Comparison of ENCODE assay signal across 8 cellular contexts in genomic region chr2:24123212-24124002, GRCh38. TPM values are rescaled to one million over a fixed set of nuclear protein-coding genes. Genes with fewer than 3 reads are reported as not detected.
DNase-seq lines count a peak whose midpoint lies in the region; TF ChIP-seq lines count a peak whose summit lies in the region.

TSS of gene FAM228B (plus strand) at chr2:24123469. CDS start at chr2:24124362, 893 bp downstream.
TSS of gene PFN4 (minus strand) at chr2:24123334. CDS start at chr2:24122535, 799 bp downstream.

- H3K56ac ChIP-seq in H9 (ENCODE audit: insufficient read length, low read depth, low read length) = no peak within 1 kb of the TSS

- peak within 1 kb of the TSS; percentile 63 for H3K4me2 ChIP-seq in H9 (ENCODE audit: insufficient read depth, insufficient read length, low read length)

- H3K27me3 Mint-ChIP-seq in H9 (ENCODE audit: low read depth) (no peaks in the 10 kb centered on the region; the same call in 1 of the 2 replicates), glutamatergic neuron (ENCODE audit: unreplicated experiment) (peaks cover 3% of the 10 kb centered on the region), osteocyte (ENCODE audit: unreplicated experiment) (no peaks in the 10 kb centered on the region)
- no peaks in the 10 kb centered on the region for H3K27me3 Mint-ChIP-seq in activated naive CD4-positive, alpha-beta T cell treated with anti-CD3 and anti-CD28 coated beads, Interleukin-2, amount 50 U/mL, for 24 hours

- H3K9me3 Mint-ChIP-seq in H9 (no peaks in the 10 kb centered on the region; a peak in 1 of 5 replicates), glutamatergic neuron (ENCODE audit: unreplicated experiment) (peaks cover 5% of the 10 kb centered on the region), osteocyte (ENCODE audit: unreplicated experiment) (no peaks in the 10 kb centered on the region)
- no peaks in the 10 kb centered on the region for H3K9me3 Mint-ChIP-seq in activated naive CD4-positive, alpha-beta T cell treated with anti-CD3 and anti-CD28 coated beads, Interleukin-2, amount 50 U/mL, for 24 hours

- no peak within 1 kb of the TSS for H2AFZ ChIP-seq in H9 (ENCODE audit: low read length)

- WGBS in H9 (ENCODE audit: extremely low coverage, insufficient read length, low lambda C conversion rate) = no CpG with 5 or more reads among the region's 104 CpGs

- H4K5ac ChIP-seq in H9 (ENCODE audit: insufficient read length, low read depth, low read length) = no peak within 1 kb of the TSS

- peak within 1 kb of the TSS; percentile 79 for H3K14ac ChIP-seq in H9 (ENCODE audit: insufficient read depth, low read length)

- H3K36me3 Mint-ChIP-seq in H9 (ENCODE audit: insufficient read depth in 1 of 3, low read depth in 3 of 3) (no peaks in the 10 kb centered on the region; a peak in 2 of 7 replicates), glutamatergic neuron (ENCODE audit: unreplicated experiment) (no peaks in the 10 kb centered on the region), osteocyte (ENCODE audit: unreplicated experiment) (peaks cover 6% of the 10 kb centered on the region)
- H3K36me3 Mint-ChIP-seq in activated naive CD4-positive, alpha-beta T cell treated with anti-CD3 and anti-CD28 coated beads, Interleukin-2, amount 50 U/mL, for 24 hours = no peaks in the 10 kb centered on the region

- H3K79me1 ChIP-seq in H9 (ENCODE audit: insufficient read depth, low read depth, low read length, poor library complexity, severe bottlenecking) = no peaks in the 10 kb centered on the region

- H3K27ac ChIP-seq in H9 (ENCODE audit: insufficient read length, low read depth, low read length) (no peak within 1 kb of the TSS), SJSA1 (peak within 1 kb of the TSS; percentile 91), tibial artery (peak within 1 kb of the TSS; percentile 94)

- H2BK5ac ChIP-seq in H9 (ENCODE audit: insufficient read length, low read length) = no peak within 1 kb of the TSS

- no peak within 1 kb of the TSS for H2AK5ac ChIP-seq in H9 (ENCODE audit: insufficient read length, low read length)

- H3K4me1 ChIP-seq in H9 (ENCODE audit: insufficient read depth, low read length) (peaks cover 2% of the 10 kb centered on the region; the same call in 1 of the 2 replicates), SJSA1 (replicated peaks) (peaks cover 27% of the 10 kb centered on the region), tibial artery (peaks cover 0 to 27% (median 14%) of the 10 kb centered on the region in 4 donors)

- peak within 1 kb of the TSS; percentile 98 for H3K4me3 ChIP-seq in SJSA1
- H3K4me3 ChIP-seq in tibial artery = peak within 1 kb of the TSS; percentile 79 to 84

- H3K4me3 Mint-ChIP-seq in H9 (peak within 1 kb of the TSS; percentile 75 to 83), glutamatergic neuron (ENCODE audit: unreplicated experiment) (peak within 1 kb of the TSS; percentile 92), osteocyte (ENCODE audit: unreplicated experiment) (peak within 1 kb of the TSS; percentile 80)
- H3K4me3 Mint-ChIP-seq in activated naive CD4-positive, alpha-beta T cell treated with anti-CD3 and anti-CD28 coated beads, Interleukin-2, amount 50 U/mL, for 24 hours = peak within 1 kb of the TSS; percentile 86

- H3K9me3 ChIP-seq in H9 (ENCODE audit: control insufficient read depth, low read depth, low read length) = no peaks in the 10 kb centered on the region
- peaks cover 4% of the 10 kb centered on the region; the same call in 1 of the 2 replicates for H3K9me3 ChIP-seq in SJSA1 (replicated peaks)
- H3K9me3 ChIP-seq in tibial artery = no peaks in the 10 kb centered on the region

- no peak within 1 kb of the TSS for H2BK12ac ChIP-seq in H9 (ENCODE audit: insufficient read length, low read depth, low read length)

- peaks cover 4% of the 10 kb centered on the region for H3K23me2 ChIP-seq in H9 (ENCODE audit: insufficient read length, low read depth, low read length, poor library complexity, severe bottlenecking)

- peak within 1 kb of the TSS; percentile 42 for H3K9ac ChIP-seq in H9 (ENCODE audit: extremely low read depth, insufficient read length, low read length)

- DNase-seq in GM03348 (ENCODE audit: low spot score) = peak; percentile 96
- DNase-seq in H9 = peak; percentile 83
- peak; percentile 83 for DNase-seq in M059J (ENCODE audit: low read depth)
- DNase-seq in SJSA1 (ENCODE audit: low read depth in 1 of 2, low spot score in 2 of 2) = peak; percentile 88 to 90
- peak; percentile 77 for DNase-seq in glutamatergic neuron
- peak; percentile 93 for DNase-seq in osteocyte (ENCODE audit: extremely low spot score, unreplicated experiment)
- DNase-seq in tibial artery = peak; percentile 85 to 94

- H2BK15ac ChIP-seq in H9 (ENCODE audit: low read depth, low read length) = no peak within 1 kb of the TSS; the same call in 1 of the 2 replicates

- H4K91ac ChIP-seq in H9 (ENCODE audit: insufficient read length, low read depth, low read length) = no peak within 1 kb of the TSS

- no peak for TF ChIP-seq CTCF in H9 (conservative IDR thresholded peaks at IDR 0.05)
- no peak for TF ChIP-seq CTCF in glutamatergic neuron (IDR thresholded peaks at IDR 0.05; ENCODE audit: partially characterized antibody, unreplicated experiment)
- TF ChIP-seq CTCF in osteocyte (IDR thresholded peaks at IDR 0.05) = no peak
- no peak for TF ChIP-seq CTCF in tibial artery (IDR thresholded peaks at IDR 0.05)

- no peak within 1 kb of the TSS for H2BK120ac ChIP-seq in H9 (ENCODE audit: low read depth, low read length, poor library complexity, severe bottlenecking)

- H3K18ac ChIP-seq in H9 (ENCODE audit: insufficient read length, low read depth, low read length) = peak within 1 kb of the TSS; percentile 49

- H4K8ac ChIP-seq in H9 (replicated peaks; ENCODE audit: insufficient read length, low read depth, low read length) = no peak within 1 kb of the TSS

- H4K20me1 ChIP-seq in H9 (ENCODE audit: control insufficient read depth, insufficient read depth, insufficient read length) = no peaks in the 10 kb centered on the region

- H3K36me3 ChIP-seq in SJSA1 = peaks cover 9% of the 10 kb centered on the region
- no peaks in the 10 kb centered on the region for H3K36me3 ChIP-seq in tibial artery

- peaks cover 3% of the 10 kb centered on the region; the same call in 1 of the 2 replicates for H3K27me3 ChIP-seq in H9 (ENCODE audit: insufficient read depth, low read length)
- H3K27me3 ChIP-seq in SJSA1 (replicated peaks) = no peaks in the 10 kb centered on the region
- H3K27me3 ChIP-seq in tibial artery = no peaks in the 10 kb centered on the region

- H3T11ph ChIP-seq in H9 (ENCODE audit: low read length) = no peak within 1 kb of the TSS

- H3K79me2 ChIP-seq in H9 (ENCODE audit: insufficient read depth, low read length) = no peaks in the 10 kb centered on the region

- no peak within 1 kb of the TSS for H3K23ac ChIP-seq in H9 (ENCODE audit: insufficient read length, low read depth, low read length)

- H3K27ac Mint-ChIP-seq in H9 (no peak within 1 kb of the TSS), glutamatergic neuron (ENCODE audit: unreplicated experiment) (peak within 1 kb of the TSS; percentile 82), osteocyte (ENCODE audit: unreplicated experiment) (peak within 1 kb of the TSS; percentile 95)
- peak within 1 kb of the TSS; percentile 52 for H3K27ac Mint-ChIP-seq in activated naive CD4-positive, alpha-beta T cell treated with anti-CD3 and anti-CD28 coated beads, Interleukin-2, amount 50 U/mL, for 24 hours

- intact Hi-C loops in tibial artery (cut with DNase I; ENCODE audit: low total_unique reads) = no loop called here

- peaks cover 22 to 24% of the 10 kb centered on the region in 2 experiments for H3K4me1 Mint-ChIP-seq in H9
- peaks cover 12% of the 10 kb centered on the region for H3K4me1 Mint-ChIP-seq in activated naive CD4-positive, alpha-beta T cell treated with anti-CD3 and anti-CD28 coated beads, Interleukin-2, amount 50 U/mL, for 24 hours
- peaks cover 9% of the 10 kb centered on the region for H3K4me1 Mint-ChIP-seq in glutamatergic neuron (ENCODE audit: low read depth, unreplicated experiment)
- H3K4me1 Mint-ChIP-seq in osteocyte (ENCODE audit: unreplicated experiment) = peaks cover 21% of the 10 kb centered on the region

- H3K4ac ChIP-seq in H9 (ENCODE audit: low read depth, low read length) = no peak within 1 kb of the TSS

- no peak within 1 kb of the TSS for H2BK20ac ChIP-seq in H9 (ENCODE audit: low read depth, low read length, poor library complexity, severe bottlenecking)

RNA-seq across cellular contexts. Expression of gene FAM228B, which starts in this region (rescaled TPM):
- total RNA-seq in H9 (2021) = 6.5 and 6.7 TPM in 2 replicates
- 1.8 and 3.2 TPM in 2 replicates for total RNA-seq in M059J (2014; rRNA removed; shearing (Covaris generic))
- total RNA-seq in SJSA1 (2014; rRNA removed; shearing (Covaris generic)) = 4.4 and 5.1 TPM in 2 replicates
- total RNA-seq in glutamatergic neuron (ENCODE audit: unreplicated experiment) = 18.9 TPM
- total RNA-seq in osteocyte = 19.5 and 22.5 TPM in 2 replicates

RNA-seq across cellular contexts. Expression of gene PFN4, which starts in this region (rescaled TPM):
- not detected in 2 replicates for total RNA-seq in H9 (2021)
- 0.12 TPM in 1 of 2 replicates, not detected in the other for total RNA-seq in M059J (2014; rRNA removed; shearing (Covaris generic))
- total RNA-seq in SJSA1 (2014; rRNA removed; shearing (Covaris generic)) = 0.29 and 0.69 TPM in 2 replicates
- not detected for total RNA-seq in glutamatergic neuron (ENCODE audit: unreplicated experiment)
- total RNA-seq in osteocyte = 1.4 and 1.9 TPM in 2 replicates

Comparison
In these comparisons a context has a peak if more than half of its experiments do, and no peak if none do; other contexts are left out.
1. H3K27ac Mint-ChIP-seq: peak in activated naive CD4-positive, alpha-beta T cell treated with anti-CD3 and anti-CD28 coated beads, Interleukin-2, amount 50 U/mL, for 24 hours (single experiment), glutamatergic neuron (single experiment) and osteocyte (single experiment); none in H9 (0 of 3).
2. Peak in every context shown above with its lines, with median percentiles within 50 percentile points of each other: DNase-seq and H3K4me3 Mint-ChIP-seq.